7 cellular contexts compared by ENCODE assay signal in genomic region chr9:97889941-97890557, GRCh38.
A peak's percentile ranks its signal among the peaks of the same experiment; 100 is the strongest.
DNase-seq lines count a peak whose midpoint lies in the region; ATAC-seq and TF ChIP-seq lines count a peak whose summit lies in the region.

No MANE protein-coding gene starts in this region.

- DNase-seq in OCI-M1 (lab: John Stamatoyannopoulos, UW) (peak; percentile 69), iPS-NIHi11 (ENCODE audit: low spot score) (peak; percentile 77)
- DNase-seq in activated naive CD4-positive, alpha-beta T cell (lab: John Stamatoyannopoulos, UW) = peak; percentile 14 to 59 (median 36)
- DNase-seq in stimulated activated CD8-positive, alpha-beta memory T cell treated with anti-CD3 and anti-CD28 coated beads, Interleukin-4, amount 100 ng/mL, for 1 hour (ENCODE audit: low read depth in 2 of 2, low spot score in 1 of 2) = peak; percentile 20 to 40

- no peak for ATAC-seq in HG02885 (IDR thresholded peaks at IDR 0.05; ENCODE audit: poor library complexity, unreplicated experiment)
- ATAC-seq in GM21367 (IDR thresholded peaks at IDR 0.05; ENCODE audit: unreplicated experiment) = no peak

- no peak overlapping the region for H3K4me3 ChIP-seq in GM12875 (ENCODE audit: low read depth, low read length)

- TF ChIP-seq CTCF in GM12875 (IDR thresholded peaks at IDR 0.05; ENCODE audit: borderline replicate concordance, insufficient read depth, low read depth, low read length) = peak; percentile 81
